Comparison of ENCODE assay signal across 22 cellular contexts in genomic region chr2:134866498-134867099, GRCh38. TPM values are rescaled to one million over a fixed set of nuclear protein-coding genes. Genes with fewer than 3 reads are reported as not detected.
A peak's percentile ranks its signal among the peaks of the same experiment; 100 is the strongest.
DNase-seq lines count a peak whose midpoint lies in the region; ATAC-seq, FAIRE-seq and TF ChIP-seq lines count a peak whose summit lies in the region.
"Had no signal": no experiment of that assay in that cellular context is flagged by ENCODE, and none has a peak within 500 bp of the region (broad histone marks: within the 10 kb centered on the region; RNA-seq: fewer than 3 reads in every experiment).

No MANE protein-coding gene starts in this region.

- TF ChIP-seq CTCF in A549 (IDR thresholded peaks at IDR 0.05) (no peak), fibroblast of the aortic adventitia (IDR thresholded peaks at IDR 0.05; ENCODE audit: insufficient read depth, low read length) (no peak)

- no peaks in the 10 kb centered on the region for H3K4me1 Mint-ChIP-seq in activated T-cell treated with anti-CD3 and anti-CD28 coated beads, Interleukin-2, amount 50 U/mL, for 4 hours (ENCODE audit: low read depth)
- H3K4me1 Mint-ChIP-seq: activated naive CD4-positive, alpha-beta T cell treated with anti-CD3 and anti-CD28 coated beads, Interleukin-2, amount 50 U/mL, for 24 hours; CD4-positive, alpha-beta memory T cell had no signal

- TF ChIP-seq POLR2A in A549 (IDR thresholded peaks at IDR 0.05; ENCODE audit: low read length) (no peak), GM12892 (IDR thresholded peaks at IDR 0.05; ENCODE audit: low read depth, low read length) (no peak)

- no peaks in the 10 kb centered on the region for H3K36me3 ChIP-seq in adipocyte (ENCODE audit: control insufficient read depth, insufficient read depth, low read length, severe bottlenecking)
- H3K36me3 ChIP-seq: upper lobe of left lung had no signal

- H3K36me3 Mint-ChIP-seq in activated T-cell treated with anti-CD3 and anti-CD28 coated beads, Interleukin-2, amount 50 U/mL, for 4 hours (ENCODE audit: insufficient read depth): peaks cover 2% of the 10 kb centered on the region
- H3K36me3 Mint-ChIP-seq: CD4-positive, alpha-beta memory T cell had no signal

- TF ChIP-seq EP300 in A549 (IDR thresholded peaks at IDR 0.05): no peak

- H3K27me3 Mint-ChIP-seq in activated T-cell treated with anti-CD3 and anti-CD28 coated beads, Interleukin-2, amount 50 U/mL, for 4 hours (ENCODE audit: low read depth): no peaks in the 10 kb centered on the region
- H3K27me3 Mint-ChIP-seq: activated naive CD4-positive, alpha-beta T cell treated with anti-CD3 and anti-CD28 coated beads, Interleukin-2, amount 50 U/mL, for 24 hours; CD4-positive, alpha-beta memory T cell had no signal

- TF ChIP-seq RAD21 in A549 (conservative IDR thresholded peaks at IDR 0.05 in 1 of 2, IDR thresholded peaks at IDR 0.05 in 1 of 2): no peak

- H3K4me2 ChIP-seq in A549: peak overlapping the region; percentile 55

- no peaks in the 10 kb centered on the region for H3K9me3 ChIP-seq in A549
- H3K9me3 ChIP-seq in adipocyte (ENCODE audit: control insufficient read depth, low read length): no peaks in the 10 kb centered on the region
- H3K9me3 ChIP-seq: upper lobe of left lung had no signal

- FAIRE-seq in A549 (lab: Jason Lieb, UNC) (no peak), GM12892 (lab: Jason Lieb, UNC) (no peak)
- FAIRE-seq: A204.1 had no signal

- peaks cover 17% of the 10 kb centered on the region for H3K4me1 ChIP-seq in A549
- peaks cover 3% of the 10 kb centered on the region for H3K4me1 ChIP-seq in adipocyte (ENCODE audit: control insufficient read depth, insufficient read depth, low read length)
- H3K4me1 ChIP-seq: upper lobe of left lung had no signal

- DNase-seq in A549 (ENCODE audit: low read depth in 1 of 2, low spot score in 1 of 2): peak in 1 of 2 experiments; percentile 16
- DNase-seq in HPDE6-E6E7 (ENCODE audit: extremely low spot score): peak; percentile 40
- peak; percentile 59 for DNase-seq in adipocyte (ENCODE audit: low read depth)
- DNase-seq in fibroblast of the aortic adventitia (ENCODE audit: low read depth): peak; percentile 31
- DNase-seq in NCI-H2171 (lab: John Stamatoyannopoulos, UW): no peak
- no peak for DNase-seq in GM12892 (ENCODE audit: insufficient read length)
- no peak for DNase-seq in AML-193 (lab: John Stamatoyannopoulos, UW)
- DNase-seq in activated T-cell treated with anti-CD3 and anti-CD28 coated beads, Interleukin-2, amount 50 U/mL, for 4 hours: no peak
- DNase-seq: activated CD4-positive, alpha-beta T cell treated with anti-CD3 and anti-CD28 coated beads for 48 hours; caudate nucleus; CD4-positive, alpha-beta memory T cell; effector CD4-positive, alpha-beta T cell; left cardiac atrium; midbrain; OCI-M1; right cardiac atrium; stimulated activated naive CD8-positive, alpha-beta T cell treated with anti-CD3 and anti-CD28 coated beads, Interleukin-15, Interleukin-2, amounts not matched to agents 100 U/mL and 50 U/mL, for 24 hours; T1000 had no signal

- 38% methylated on average over 1 of the region's 1 CpG for WGBS in A549 (ENCODE audit: missing lambda C conversion rate)

- CTCF ChIA-PET in A549 (lab: Yijun Ruan, JAX): no interaction called here

- POLR2A ChIA-PET in A549 (lab: Yijun Ruan, JAX): no interaction called here

- peak overlapping the region; percentile 49 to 57; a peak in 4 of 6 replicates for H3K27ac ChIP-seq in A549
- H3K27ac ChIP-seq: SK-N-MC, upper lobe of left lung had no signal

- H3K27me3 ChIP-seq in adipocyte (replicated peaks; ENCODE audit: control insufficient read depth, insufficient read depth, low read length): no peaks in the 10 kb centered on the region
- H3K27me3 ChIP-seq: upper lobe of left lung had no signal

- peak in 1 of 2 experiments; percentile 30; a peak in 1 of 6 replicates for ATAC-seq in A549
- ATAC-seq in activated T-cell treated with anti-CD3 and anti-CD28 coated beads, Interleukin-2, amount 50 U/mL, for 4 hours: no peak
- ATAC-seq: left cardiac atrium; right cardiac atrium; stimulated activated naive CD8-positive, alpha-beta T cell treated with anti-CD3 and anti-CD28 coated beads, Interleukin-15, Interleukin-2, amounts not matched to agents 100 U/mL and 50 U/mL, for 24 hours had no signal

- H3K9me3 Mint-ChIP-seq in activated T-cell treated with anti-CD3 and anti-CD28 coated beads, Interleukin-2, amount 50 U/mL, for 4 hours: no peaks in the 10 kb centered on the region
- H3K9me3 Mint-ChIP-seq: activated naive CD4-positive, alpha-beta T cell treated with anti-CD3 and anti-CD28 coated beads, Interleukin-2, amount 50 U/mL, for 24 hours; CD4-positive, alpha-beta memory T cell had no signal

- no peak overlapping the region for H3K4me3 ChIP-seq in A549
- no peak overlapping the region for H3K4me3 ChIP-seq in adipocyte (ENCODE audit: low read length)
- H3K4me3 ChIP-seq in fibroblast of the aortic adventitia (ENCODE audit: low read depth, low read length): no peak overlapping the region
- H3K4me3 ChIP-seq: SK-N-MC, upper lobe of left lung had no signal

- no peak overlapping the region for H3K9ac ChIP-seq in adipocyte (ENCODE audit: low read length)

- no peak overlapping the region for H3K4me3 Mint-ChIP-seq in activated T-cell treated with anti-CD3 and anti-CD28 coated beads, Interleukin-2, amount 50 U/mL, for 4 hours
- H3K4me3 Mint-ChIP-seq: activated naive CD4-positive, alpha-beta T cell treated with anti-CD3 and anti-CD28 coated beads, Interleukin-2, amount 50 U/mL, for 24 hours; CD4-positive, alpha-beta memory T cell had no signal

TF ChIP-seq in A549, 52 proteins besides CTCF, POLR2A, EP300 and RAD21:
- TF ChIP-seq CEBPB (IDR thresholded peaks at IDR 0.05) (0 out of 4 replicates have a peak, but pooled peaks of 1 of the 2 experiments have one; percentile 8), TP53 (CRISPR knock-in tag; IDR thresholded peaks at IDR 0.05) (no peak)

RNA-seq across cellular contexts. Expression of gene ACMSD, which starts 28.2 kb away (rescaled TPM):
- polyA plus RNA-seq in A549 (2011; rRNA removed) (0.09 and 0.13 TPM in 2 replicates), A549 (2017; fragmentation: RNase III; extraction: RNeasy Plus Mini Kit Qiagen cat#74134 plus additional on column Dnase treatment) (not detected in 3 replicates)
- polyA plus RNA-seq in A549 (2012; cell fraction: cytosol; rRNA removed): not detected in 2 replicates
- polyA plus RNA-seq in A549 (2012; cell fraction: nucleus; rRNA removed): not detected in 2 replicates
- 0.19 TPM in 1 of 2 replicates, not detected in the other for polyA minus RNA-seq in A549 (2011; rRNA and poly(A)+ RNA removed)
- total RNA-seq in fibroblast of the aortic adventitia (ENCODE audit: low replicate concordance): not detected in 2 replicates
- polyA plus RNA-seq in GM12892 (2012; ENCODE audit: missing spikeins): 0.17 TPM
- not detected for total RNA-seq in activated T-cell treated with anti-CD3 and anti-CD28 coated beads, Interleukin-2, amount 50 U/mL, for 4 hours
- total RNA-seq: CD4-positive, alpha-beta memory T cell; left cardiac atrium; right cardiac atrium had no signal
- polyA plus RNA-seq: CD4-positive, alpha-beta memory T cell; right cardiac atrium had no signal

RNA-seq across cellular contexts. Expression of gene CCNT2, which starts 52.0 kb away (rescaled TPM):
- polyA plus RNA-seq in A549 (2011; rRNA removed): 20.7 and 24.4 TPM in 2 replicates
- 4.1 and 4.6 TPM in 2 replicates for polyA plus RNA-seq in A549 (2012; cell fraction: cytosol; rRNA removed)
- polyA plus RNA-seq in A549 (2012; cell fraction: nucleus; rRNA removed): 9.5 and 11.5 TPM in 2 replicates
- 12.6 to 14.8 TPM (median 12.8 TPM) in 3 replicates for polyA plus RNA-seq in A549 (2017; fragmentation: RNase III; extraction: RNeasy Plus Mini Kit Qiagen cat#74134 plus additional on column Dnase treatment)
- 20.7 and 23.0 TPM in 2 replicates for polyA minus RNA-seq in A549 (2011; rRNA and poly(A)+ RNA removed)
- 18.1 and 25.8 TPM in 2 replicates for total RNA-seq in fibroblast of the aortic adventitia (ENCODE audit: low replicate concordance)
- 17.3 TPM for polyA plus RNA-seq in GM12892 (2012; ENCODE audit: missing spikeins)
- total RNA-seq in activated T-cell treated with anti-CD3 and anti-CD28 coated beads, Interleukin-2, amount 50 U/mL, for 4 hours: 10 to 100 TPM; 24.2 to 30.9 (median 26.5) TPM

Comparison
In these comparisons a context has a peak if more than half of its experiments do, and no peak if none do; other contexts are left out.
1. DNase-seq: peak in HPDE6-E6E7 (single experiment), adipocyte (single experiment) and fibroblast of the aortic adventitia (single experiment); none in NCI-H2171 (single experiment), GM12892 (single experiment), AML-193 (0 of 2) and activated T-cell treated with anti-CD3 and anti-CD28 coated beads, Interleukin-2, amount 50 U/mL, for 4 hours (single experiment).